Comparison of ENCODE assay signal across 19 cellular contexts in the genomic region with DNA sequence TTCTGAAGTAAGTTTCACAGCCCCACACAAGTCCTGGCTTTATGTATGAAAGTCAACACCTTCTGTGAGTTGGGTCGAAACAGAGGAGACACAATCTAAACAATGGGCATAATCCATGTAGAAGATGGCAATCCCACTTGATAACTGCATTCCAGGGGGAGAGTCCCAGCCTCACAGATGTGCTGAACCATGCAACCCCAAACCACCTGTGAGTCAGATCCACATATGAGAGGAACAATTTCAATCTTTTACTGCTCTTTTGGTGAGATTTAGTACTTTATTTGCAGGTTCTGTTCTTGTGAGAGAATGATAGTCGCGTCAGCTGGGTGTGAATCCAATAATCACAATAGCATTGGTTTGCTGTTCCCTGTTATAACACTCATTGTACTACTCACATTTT. TPM values are rescaled to one million over a fixed set of nuclear protein-coding genes. Genes with fewer than 3 reads are reported as not detected.
DNase-seq lines count a peak whose midpoint lies in the region; ATAC-seq lines count a peak whose summit lies in the region.
"Not testable (repeated sequence)": the region's sequence is repeated elsewhere in the genome, so short reads cannot be mapped to it uniquely, and the experiment has no call there.
"Had no signal": no experiment of that assay in that cellular context is flagged by ENCODE, and none has a peak within 500 bp of the region (broad histone marks: within the 10 kb centered on the region; RNA-seq: fewer than 3 reads in every experiment).

No MANE protein-coding gene starts in this region.

- not testable (repeated sequence) for H3K4me1 Mint-ChIP-seq in activated CD4-positive, alpha-beta T cell treated with anti-CD3 and anti-CD28 coated beads for 36 hours; activated T-helper 17 cell treated with anti-CD3 and anti-CD28 coated beads, Interleukin-2, amount 50 U/mL, for 72 hours; stimulated activated effector memory CD8-positive, alpha-beta T cell treated with anti-CD3 and anti-CD28 coated beads, Interleukin-12 subunit alpha, Interleukin-12 subunit beta, amount 100 ng/mL, for 72 hours; stimulated activated naive CD8-positive, alpha-beta T cell treated with anti-CD3 and anti-CD28 coated beads, Interleukin-15, amount 100 ng/mL, for 72 hours

- intact Hi-C loops in activated CD4-positive, alpha-beta T cell treated with anti-CD3 and anti-CD28 coated beads for 36 hours (cut with DNase I, micrococcal nuclease) = not testable (repeated sequence)

- H3K27ac Mint-ChIP-seq in activated CD4-positive, alpha-beta T cell treated with anti-CD3 and anti-CD28 coated beads for 36 hours; activated T-helper 17 cell treated with anti-CD3 and anti-CD28 coated beads, Interleukin-2, amount 50 U/mL, for 72 hours; activated naive CD4-positive, alpha-beta T cell treated with anti-CD3 and anti-CD28 coated beads, Interleukin-2, amount 50 U/mL, for 72 hours; stimulated activated effector memory CD8-positive, alpha-beta T cell treated with anti-CD3 and anti-CD28 coated beads, Interleukin-12 subunit alpha, Interleukin-12 subunit beta, amount 100 ng/mL, for 72 hours; stimulated activated naive CD8-positive, alpha-beta T cell treated with anti-CD3 and anti-CD28 coated beads, Interleukin-15, amount 100 ng/mL, for 72 hours: not testable (repeated sequence)

- CTCF ChIA-PET in activated CD4-positive, alpha-beta T cell treated with anti-CD3 and anti-CD28 coated beads for 36 hours (lab: Charles Lee) = not testable (repeated sequence)

- H3K27me3 Mint-ChIP-seq in activated CD4-positive, alpha-beta T cell treated with anti-CD3 and anti-CD28 coated beads for 36 hours; activated T-helper 17 cell treated with anti-CD3 and anti-CD28 coated beads, Interleukin-2, amount 50 U/mL, for 72 hours; stimulated activated naive CD8-positive, alpha-beta T cell treated with anti-CD3 and anti-CD28 coated beads, Interleukin-15, amount 100 ng/mL, for 72 hours: not testable (repeated sequence)

- POLR2A ChIA-PET in activated CD4-positive, alpha-beta T cell treated with anti-CD3 and anti-CD28 coated beads for 36 hours (lab: Charles Lee) = not testable (repeated sequence)

- ATAC-seq in GM18868 (IDR thresholded peaks at IDR 0.05; ENCODE audit: unreplicated experiment) = peak; percentile 46
- ATAC-seq in HG02610 (IDR thresholded peaks at IDR 0.05; ENCODE audit: unreplicated experiment) = peak; percentile 61
- ATAC-seq in HG03432 (IDR thresholded peaks at IDR 0.05; ENCODE audit: unreplicated experiment) = peak; percentile 46
- ATAC-seq in activated CD4-positive, alpha-beta T cell treated with anti-CD3 and anti-CD28 coated beads for 36 hours = peak; percentile 36
- peak; percentile 66 for ATAC-seq in activated T-helper 17 cell treated with anti-CD3 and anti-CD28 coated beads, Interleukin-2, amount 50 U/mL, for 72 hours (replicated peaks)
- peak; percentile 48 to 64 for ATAC-seq in activated naive CD4-positive, alpha-beta T cell treated with anti-CD3 and anti-CD28 coated beads, Interleukin-2, amount 50 U/mL, for 72 hours
- peak; percentile 62 for ATAC-seq in stimulated activated effector memory CD8-positive, alpha-beta T cell treated with anti-CD3 and anti-CD28 coated beads, Interleukin-12 subunit alpha, Interleukin-12 subunit beta, amount 100 ng/mL, for 72 hours
- peak; percentile 53 for ATAC-seq in stimulated activated naive CD8-positive, alpha-beta T cell treated with anti-CD3 and anti-CD28 coated beads, Interleukin-15, amount 100 ng/mL, for 72 hours

- H3K9me3 Mint-ChIP-seq in activated CD4-positive, alpha-beta T cell treated with anti-CD3 and anti-CD28 coated beads for 36 hours (ENCODE audit: low read depth); activated T-helper 17 cell treated with anti-CD3 and anti-CD28 coated beads, Interleukin-2, amount 50 U/mL, for 72 hours; activated naive CD4-positive, alpha-beta T cell treated with anti-CD3 and anti-CD28 coated beads, Interleukin-2, amount 50 U/mL, for 72 hours; stimulated activated effector memory CD8-positive, alpha-beta T cell treated with anti-CD3 and anti-CD28 coated beads, Interleukin-12 subunit alpha, Interleukin-12 subunit beta, amount 100 ng/mL, for 72 hours; stimulated activated naive CD8-positive, alpha-beta T cell treated with anti-CD3 and anti-CD28 coated beads, Interleukin-15, amount 100 ng/mL, for 72 hours: not testable (repeated sequence)

- not testable (repeated sequence) for H3K4me3 Mint-ChIP-seq in activated CD4-positive, alpha-beta T cell treated with anti-CD3 and anti-CD28 coated beads for 36 hours; activated T-helper 17 cell treated with anti-CD3 and anti-CD28 coated beads, Interleukin-2, amount 50 U/mL, for 72 hours; stimulated activated effector memory CD8-positive, alpha-beta T cell treated with anti-CD3 and anti-CD28 coated beads, Interleukin-12 subunit alpha, Interleukin-12 subunit beta, amount 100 ng/mL, for 72 hours; stimulated activated naive CD8-positive, alpha-beta T cell treated with anti-CD3 and anti-CD28 coated beads, Interleukin-15, amount 100 ng/mL, for 72 hours

- not testable (repeated sequence) for H3K36me3 Mint-ChIP-seq in activated CD4-positive, alpha-beta T cell treated with anti-CD3 and anti-CD28 coated beads for 36 hours (ENCODE audit: low read depth); activated T-helper 17 cell treated with anti-CD3 and anti-CD28 coated beads, Interleukin-2, amount 50 U/mL, for 72 hours (ENCODE audit: low read depth); activated naive CD4-positive, alpha-beta T cell treated with anti-CD3 and anti-CD28 coated beads, Interleukin-2, amount 50 U/mL, for 72 hours; stimulated activated effector memory CD8-positive, alpha-beta T cell treated with anti-CD3 and anti-CD28 coated beads, Interleukin-12 subunit alpha, Interleukin-12 subunit beta, amount 100 ng/mL, for 72 hours

- not testable (repeated sequence) for DNase-seq in activated CD4-positive, alpha-beta T cell treated with anti-CD3 and anti-CD28 coated beads for 36 hours; activated naive CD4-positive, alpha-beta T cell treated with anti-CD3 and anti-CD28 coated beads, Interleukin-2, amount 50 U/mL, for 72 hours (ENCODE audit: low spot score in 2 of 2); stimulated activated effector memory CD8-positive, alpha-beta T cell treated with anti-CD3 and anti-CD28 coated beads, Interleukin-12 subunit alpha, Interleukin-12 subunit beta, amount 100 ng/mL, for 72 hours (ENCODE audit: low spot score in 2 of 2); stimulated activated naive CD8-positive, alpha-beta T cell treated with anti-CD3 and anti-CD28 coated beads, Interleukin-15, amount 100 ng/mL, for 72 hours

RNA-seq across cellular contexts. Expression of a gene that starts 21.3 kb away (rescaled TPM):
- total RNA-seq in activated CD4-positive, alpha-beta T cell treated with anti-CD3 and anti-CD28 coated beads for 36 hours = not detected
- total RNA-seq in activated T-helper 17 cell treated with anti-CD3 and anti-CD28 coated beads, Interleukin-2, amount 50 U/mL, for 72 hours = not detected
- total RNA-seq in activated naive CD4-positive, alpha-beta T cell treated with anti-CD3 and anti-CD28 coated beads, Interleukin-2, amount 50 U/mL, for 72 hours = not detected
- total RNA-seq: A172; A673; B cell; Caco-2; Calu3; CD4-positive, alpha-beta memory T cell; CD4-positive, alpha-beta T cell; CD4-positive, CD25-positive, alpha-beta regulatory T cell; CD8-positive, alpha-beta memory T cell; CD8-positive, alpha-beta T cell; Daoy had no signal
